ENCODE assay signal across 25 cellular contexts in genomic region chr7:33286521-33286920, GRCh38.
"Had no signal": no experiment of that assay in that cellular context is flagged by ENCODE, and none has a peak within 500 bp of the region (broad histone marks: within the 10 kb centered on the region; RNA-seq: fewer than 3 reads in every experiment).

No MANE protein-coding gene starts in this region.

- FAIRE-seq: colon, kidney had no signal

- H3K9me3 ChIP-seq: gastrocnemius medialis, lower lobe of right lung had no signal

- H3K4me1 ChIP-seq: esophagus squamous epithelium, gastrocnemius medialis, heart right ventricle, left ventricle myocardium inferior, lower lobe of right lung had no signal

- H3K27ac ChIP-seq: coronary artery, dorsolateral prefrontal cortex, esophagus squamous epithelium, gastrocnemius medialis, heart right ventricle, left ventricle myocardium inferior, lower lobe of right lung had no signal

- H3K4me3 ChIP-seq: coronary artery, dorsolateral prefrontal cortex, esophagus squamous epithelium, gastrocnemius medialis, heart right ventricle, left ventricle myocardium inferior, lower lobe of right lung, mucosa of descending colon had no signal

- ATAC-seq: esophagus mucosa, gastrocnemius medialis, heart right ventricle, left colon, lower lobe of right lung, mucosa of descending colon had no signal

- DNase-seq: dermis blood vessel endothelial cell; dorsolateral prefrontal cortex; effector CD4-positive, alpha-beta T cell; effector memory CD4-positive, alpha-beta T cell; erythroblast; esophagus squamous epithelium; foreskin fibroblast; foreskin melanocyte; gastrocnemius medialis; glutamatergic neuron; head of caudate nucleus; heart right ventricle; hippocampal formation; immature natural killer cell; islet precursor cell; kidney; kidney glomerular epithelial cell; left colon; left ventricle myocardium inferior; lower lobe of right lung; mesenchymal stem cell; mucosa of descending colon had no signal

- H3K27me3 ChIP-seq: dorsolateral prefrontal cortex, esophagus squamous epithelium, gastrocnemius medialis, heart right ventricle had no signal

- H3K36me3 ChIP-seq: gastrocnemius medialis, lower lobe of right lung had no signal
